Comparison of ENCODE assay signal across 18 cellular contexts in genomic region chr5:136006164-136006563, GRCh38. TPM values are rescaled to one million over a fixed set of nuclear protein-coding genes. Genes with fewer than 3 reads are reported as not detected.
DNase-seq lines count a peak whose midpoint lies in the region; ATAC-seq and TF ChIP-seq lines count a peak whose summit lies in the region.
"Had no signal": no experiment of that assay in that cellular context is flagged by ENCODE, and none has a peak within 500 bp of the region (broad histone marks: within the 10 kb centered on the region; RNA-seq: fewer than 3 reads in every experiment).

No MANE protein-coding gene starts in this region.

- ATAC-seq in foreskin keratinocyte (no peak), GM19324 (IDR thresholded peaks at IDR 0.05; ENCODE audit: low FRiP score, unreplicated experiment) (no peak)

- H3K4me3 ChIP-seq in GM23248 (no peak overlapping the region), smooth muscle cell (no peak overlapping the region)
- H3K4me3 ChIP-seq: lung had no signal

- H3K27me3 ChIP-seq in GM23248 (replicated peaks; ENCODE audit: insufficient read depth) (no peaks in the 10 kb centered on the region), foreskin keratinocyte (no peaks in the 10 kb centered on the region), smooth muscle cell (ENCODE audit: low read depth) (no peaks in the 10 kb centered on the region)
- H3K27me3 ChIP-seq: neutrophil had no signal

- no peaks in the 10 kb centered on the region for H4K20me1 ChIP-seq in GM23248 (ENCODE audit: insufficient read depth)
- H4K20me1 ChIP-seq in smooth muscle cell (ENCODE audit: low read depth), result no peaks in the 10 kb centered on the region

- DNase-seq in GM23248, result peak; percentile 72
- DNase-seq in amniotic epithelial cell (ENCODE audit: low read depth), result peak; percentile 95
- DNase-seq in foreskin keratinocyte, result peak in 1 of 2 donors; percentile 71
- DNase-seq in smooth muscle cell (lab: John Stamatoyannopoulos, UW; ENCODE audit: unreplicated experiment), result no peak
- no peak for DNase-seq in stimulated activated CD4-positive, alpha-beta T cell treated with anti-CD3 and anti-CD28 coated beads, Interleukin-15, amount 100 ng/mL, for 24 hours
- no peak for DNase-seq in DMS 273 (lab: John Stamatoyannopoulos, UW; ENCODE audit: unreplicated experiment)
- DNase-seq: activated CD4-positive, alpha-beta T cell treated with anti-CD3 and anti-CD28 coated beads, Interleukin-2, amount 50 U/mL, for 1 hour; activated naive CD8-positive, alpha-beta T cell treated with anti-CD3 and anti-CD28 coated beads, Interleukin-2, amount 10 ng/mL, durations not matched to agents 7 days and 5 days; activated T-cell treated with anti-CD3 and anti-CD28 coated beads, Interleukin-2, amount 50 U/mL, for 1 hour; CD4-positive, alpha-beta memory T cell; NCI-H2107; NCI-H774; SHP77 treated with DMSO at 0.1 percent for 48 hours had no signal

- in situ Hi-C loops in GM23248 (cut with MboI), result no loop called here

- no peaks in the 10 kb centered on the region for H3K9me2 ChIP-seq in GM23248 (ENCODE audit: insufficient read depth)

- H3K9ac ChIP-seq in GM23248 (peak overlapping the region; percentile 75), smooth muscle cell (ENCODE audit: low read depth) (peak overlapping the region; percentile 70)

- H3K27ac ChIP-seq in GM23248 (peak overlapping the region; percentile 95), foreskin keratinocyte (peak overlapping the region; percentile 47), smooth muscle cell (ENCODE audit: low read depth) (peak overlapping the region; percentile 85)
- H3K27ac ChIP-seq: neutrophil had no signal

- H3F3A ChIP-seq in GM23248 (ENCODE audit: insufficient read depth) (peaks cover 60% of the 10 kb centered on the region), smooth muscle cell (ENCODE audit: low read depth) (peaks cover 17% of the 10 kb centered on the region)

- 66 to 67% methylated on average over 11 of the region's 11 CpGs for WGBS in GM23248 (ENCODE audit: low coverage in 1 of 2, low lambda C conversion rate in 2 of 2, missing lambda C conversion rate in 2 of 2), 2 experiments
- WGBS in smooth muscle cell (ENCODE audit: low lambda C conversion rate), result 84% methylated on average over 11 of the region's 11 CpGs

- H3K4me2 ChIP-seq in GM23248 (ENCODE audit: unreplicated experiment) (no peak overlapping the region), smooth muscle cell (peak overlapping the region; percentile 28)

- H3K79me2 ChIP-seq in GM23248 (ENCODE audit: insufficient read depth) (no peaks in the 10 kb centered on the region), smooth muscle cell (ENCODE audit: low read depth) (no peaks in the 10 kb centered on the region)

- no peak for TF ChIP-seq CTCF in foreskin keratinocyte (conservative IDR thresholded peaks at IDR 0.05)
- no peak for TF ChIP-seq CTCF in smooth muscle cell (IDR thresholded peaks at IDR 0.05; ENCODE audit: borderline replicate concordance, insufficient read depth, poor library complexity, severe bottlenecking)

- H2AFZ ChIP-seq in GM23248 (no peak overlapping the region), smooth muscle cell (ENCODE audit: low read depth) (no peak overlapping the region)

- H3K4me1 ChIP-seq in GM23248 (ENCODE audit: insufficient read depth), result peaks cover 63% of the 10 kb centered on the region
- H3K4me1 ChIP-seq in foreskin keratinocyte, result peaks cover 42% of the 10 kb centered on the region
- peaks cover 11% of the 10 kb centered on the region for H3K4me1 ChIP-seq in smooth muscle cell (ENCODE audit: low read depth)

- H3K9me3 ChIP-seq in GM23248 (ENCODE audit: low read depth), result no peaks in the 10 kb centered on the region
- no peaks in the 10 kb centered on the region for H3K9me3 ChIP-seq in smooth muscle cell (replicated peaks; ENCODE audit: low read depth)
- H3K9me3 ChIP-seq: neutrophil had no signal

- H3K36me3 ChIP-seq in GM23248 (ENCODE audit: low read depth), result no peaks in the 10 kb centered on the region
- no peaks in the 10 kb centered on the region for H3K36me3 ChIP-seq in smooth muscle cell (ENCODE audit: low read depth)
- H3K36me3 ChIP-seq: neutrophil had no signal

RNA-seq across cellular contexts. Expression of gene TGFBI, which starts 22.6 kb away (rescaled TPM):
- total RNA-seq in GM23248 (2014; rRNA removed; shearing (Covaris generic)), result 7,109 and 7,351 TPM in 2 replicates
- polyA plus RNA-seq in GM23248 (2016; fragmentation: Nextera tagmentation; extraction: Ambion mirVana) (7,159 and 7,358 TPM in 2 replicates), foreskin keratinocyte (77.4 and 131 TPM in 2 replicates), smooth muscle cell (2,505 and 2,991 TPM in 2 replicates)
- total RNA-seq in foreskin keratinocyte (86.9 and 143 TPM in 2 replicates), smooth muscle cell (2,635 and 2,673 TPM in 2 replicates)

RNA-seq across cellular contexts. Expression of gene LECT2, which starts 51.4 kb away (rescaled TPM):
- 0.32 TPM in 1 of 2 replicates, not detected in the other for total RNA-seq in GM23248 (2014; rRNA removed; shearing (Covaris generic))
- polyA plus RNA-seq in GM23248 (2016; fragmentation: Nextera tagmentation; extraction: Ambion mirVana), result 0.41 and 0.51 TPM in 2 replicates
- not detected in 2 replicates for total RNA-seq in foreskin keratinocyte
- polyA plus RNA-seq in foreskin keratinocyte, result not detected in 2 replicates
- total RNA-seq in smooth muscle cell, result not detected in 2 replicates
- polyA plus RNA-seq in smooth muscle cell, result not detected in 2 replicates
- total RNA-seq: activated naive CD8-positive, alpha-beta T cell treated with anti-CD3 and anti-CD28 coated beads, Interleukin-2, amount 10 ng/mL, durations not matched to agents 7 days and 5 days; CD4-positive, alpha-beta memory T cell; HT1080; lung; subcutaneous adipose tissue had no signal
- polyA plus RNA-seq: CD4-positive, alpha-beta memory T cell; lung had no signal

Comparison
In these comparisons a context has a peak if more than half of its experiments do, and no peak if none do; other contexts are left out.
1. DNase-seq: peak in GM23248 (single experiment) and amniotic epithelial cell (single experiment); none in smooth muscle cell (single experiment), stimulated activated CD4-positive, alpha-beta T cell treated with anti-CD3 and anti-CD28 coated beads, Interleukin-15, amount 100 ng/mL, for 24 hours (single experiment) and DMS 273 (single experiment).
2. RNA of gene TGFBI, which starts 22.6 kb away (total RNA-seq): 7,109 to 7,351 TPM in GM23248 and 2,635 to 2,673 TPM in smooth muscle cell; 86.9 to 143 TPM in foreskin keratinocyte; every median in the first group is over 10 times any median in the second.
3. Peak in every context shown above with its lines, with median percentiles within 50 percentile points of each other: H3K27ac ChIP-seq.